Comparison of ENCODE assay signal across 18 cellular contexts in genomic region chr6:157390273-157391060, GRCh38. TPM values are rescaled to one million over a fixed set of nuclear protein-coding genes. Genes with fewer than 3 reads are reported as not detected.
DNase-seq lines count a peak whose midpoint lies in the region; ATAC-seq, FAIRE-seq and TF ChIP-seq lines count a peak whose summit lies in the region.
"Had no signal": no experiment of that assay in that cellular context is flagged by ENCODE, and none has a peak within 500 bp of the region (broad histone marks: within the 10 kb centered on the region; RNA-seq: fewer than 3 reads in every experiment).

No MANE protein-coding gene starts in this region.

- TF ChIP-seq EP300 in HepG2 (IDR thresholded peaks at IDR 0.05; ENCODE audit: low read depth in 2 of 2, low read length in 2 of 2), result no peak
- no peak for TF ChIP-seq EP300 in HepG2 (CRISPR knock-in tag; IDR thresholded peaks at IDR 0.05; ENCODE audit: borderline replicate concordance)
- TF ChIP-seq EP300 in GM12878 (IDR thresholded peaks at IDR 0.05; ENCODE audit: borderline replicate concordance in 1 of 2, control insufficient read depth in 1 of 2, low read depth in 2 of 2, low read length in 2 of 2), result no peak

- TF ChIP-seq CTCF in HepG2 (CRISPR knock-in tag; IDR thresholded peaks at IDR 0.05) (no peak), right lobe of liver (IDR thresholded peaks at IDR 0.05) (no peak), GM12878 (IDR thresholded peaks at IDR 0.05 in 2 of 3, conservative IDR thresholded peaks at IDR 0.05 in 1 of 3; ENCODE audit: control insufficient read depth in 2 of 3, extremely low read depth in 1 of 3, insufficient read depth in 1 of 3, low read depth in 3 of 3, low read length in 3 of 3) (no peak), pancreas (IDR thresholded peaks at IDR 0.05) (no peak)
- no peak for TF ChIP-seq CTCF in CD8-positive, alpha-beta T cell (IDR thresholded peaks at IDR 0.05)

- TF ChIP-seq RAD21 in HepG2 (CRISPR knock-in tag; IDR thresholded peaks at IDR 0.05) (no peak), GM12878 (IDR thresholded peaks at IDR 0.05; ENCODE audit: insufficient read depth, low read depth, low read length) (no peak)

- H3K27ac ChIP-seq in HepG2 (ENCODE audit: extremely low read length, insufficient read depth, low read length) (no peak overlapping the region), right lobe of liver (no peak overlapping the region), GM12878 (ENCODE audit: control insufficient read depth, insufficient read depth) (no peak overlapping the region), pancreas (no peak overlapping the region)
- no peak overlapping the region for H3K27ac ChIP-seq in CD8-positive, alpha-beta T cell (ENCODE audit: low read depth, low read length)

- peaks cover 10% of the 10 kb centered on the region for H3K9me3 Mint-ChIP-seq in CD8-positive, alpha-beta T cell

- no peak for DNase-seq in HepG2 (ENCODE audit: low spot score)
- DNase-seq in right lobe of liver, result no peak
- DNase-seq in GM12878 (ENCODE audit: low read depth, low spot score), result no peak
- no peak for DNase-seq in pancreas
- DNase-seq in CD8-positive, alpha-beta T cell, result no peak
- no peak for DNase-seq in activated CD4-positive, alpha-beta T cell treated with anti-CD3 and anti-CD28 coated beads, Interleukin-2, amount 50 U/mL, for 1 hour
- no peak for DNase-seq in stimulated activated CD4-positive, alpha-beta T cell treated with anti-CD3 and anti-CD28 coated beads, Interleukin-2, amount 100 ng/mL, for 24 hours
- DNase-seq: 8988T; C1 segment of cervical spinal cord; CD4-positive, alpha-beta T cell; DMS79; HCEC 1CT; Kasumi-1; KBM-7 had no signal

- CTCF ChIA-PET in HepG2 (lab: Yijun Ruan, JAX; ENCODE audit: low intra/inter-chr PET ratio, low total read pairs), result no interaction called here
- CTCF ChIA-PET in GM12878 (lab: Yijun Ruan, JAX), result interaction anchor here (1.1 kb wide), 1 partner anchor 29 kb away, joined by 4 read pairs; no protein-coding TSS in a partner anchor
- CTCF ChIA-PET in CD8-positive, alpha-beta T cell (lab: Charles Lee), result interaction anchor here (1.2 kb wide), 1 partner anchor 276 kb away, joined by 3 read pairs; no protein-coding TSS in a partner anchor

- H3K4me1 Mint-ChIP-seq in CD8-positive, alpha-beta T cell (ENCODE audit: low read depth), result peaks cover under 1% of the 10 kb centered on the region

- no peak overlapping the region for H3K4me3 Mint-ChIP-seq in CD8-positive, alpha-beta T cell
- H3K4me3 Mint-ChIP-seq: B cell; CD4-positive, alpha-beta T cell had no signal

- H2AFZ ChIP-seq in HepG2 (ENCODE audit: low read length), result no peak overlapping the region
- no peak overlapping the region for H2AFZ ChIP-seq in GM12878 (ENCODE audit: control insufficient read depth, low read depth, low read length)

- no peaks in the 10 kb centered on the region; a peak in 1 of 5 replicates for H3K27me3 ChIP-seq in HepG2 (ENCODE audit: control insufficient read depth in 1 of 2, insufficient read depth in 2 of 2, low read length in 2 of 2)
- H3K27me3 ChIP-seq in right lobe of liver, result no peaks in the 10 kb centered on the region
- H3K27me3 ChIP-seq in GM12878 (replicated peaks in 1 of 2; ENCODE audit: control insufficient read depth in 2 of 2, insufficient read depth in 2 of 2, low read length in 1 of 2), result no peaks in the 10 kb centered on the region
- no peaks in the 10 kb centered on the region for H3K27me3 ChIP-seq in pancreas
- H3K27me3 ChIP-seq in CD8-positive, alpha-beta T cell (ENCODE audit: insufficient read depth, low read length), result no peaks in the 10 kb centered on the region

- no peak overlapping the region for H3K27ac Mint-ChIP-seq in CD8-positive, alpha-beta T cell
- H3K27ac Mint-ChIP-seq: B cell; CD4-positive, alpha-beta T cell had no signal

- H3K9me3 ChIP-seq in HepG2 (ENCODE audit: low read length), result peaks cover 14% of the 10 kb centered on the region
- H3K9me3 ChIP-seq in right lobe of liver, result no peaks in the 10 kb centered on the region
- peaks cover 2% of the 10 kb centered on the region; the same call in 2 of the 3 replicates for H3K9me3 ChIP-seq in GM12878 (replicated peaks; ENCODE audit: control insufficient read depth, insufficient read depth, low read length)
- H3K9me3 ChIP-seq in pancreas, result no peaks in the 10 kb centered on the region
- H3K9me3 ChIP-seq in CD8-positive, alpha-beta T cell (ENCODE audit: low read length), result no peaks in the 10 kb centered on the region

- no peaks in the 10 kb centered on the region for H3K36me3 Mint-ChIP-seq in CD8-positive, alpha-beta T cell

- H3K36me3 ChIP-seq in HepG2 (replicated peaks in 1 of 2; ENCODE audit: control insufficient read depth in 1 of 2, insufficient read depth in 2 of 2, low read length in 2 of 2), result no peaks in the 10 kb centered on the region
- H3K36me3 ChIP-seq in right lobe of liver, result no peaks in the 10 kb centered on the region
- no peaks in the 10 kb centered on the region; a peak in 1 of 4 replicates for H3K36me3 ChIP-seq in GM12878 (ENCODE audit: control insufficient read depth in 2 of 2, insufficient read depth in 2 of 2, low read length in 1 of 2)
- H3K36me3 ChIP-seq in pancreas, result no peaks in the 10 kb centered on the region
- no peaks in the 10 kb centered on the region for H3K36me3 ChIP-seq in CD8-positive, alpha-beta T cell (ENCODE audit: insufficient read depth, low read length)

- H3K9ac ChIP-seq in HepG2 (ENCODE audit: insufficient read depth, low read depth, low read length) (no peak overlapping the region), GM12878 (ENCODE audit: control insufficient read depth, insufficient read depth, low read length) (no peak overlapping the region)

- ATAC-seq in HepG2, result no peak
- no peak for ATAC-seq in right lobe of liver
- no peak for ATAC-seq in GM12878
- no peak for ATAC-seq in pancreas
- no peak for ATAC-seq in CD8-positive, alpha-beta T cell

- H3K4me1 ChIP-seq in HepG2 (ENCODE audit: insufficient read depth, low read length) (peaks cover 2% of the 10 kb centered on the region), right lobe of liver (peaks cover 0 to 4% (median 0%) of the 10 kb centered on the region in 4 donors), GM12878 (ENCODE audit: control insufficient read depth, insufficient read depth, low read length) (no peaks in the 10 kb centered on the region), pancreas (peaks cover 0 to 9% (median 0%) of the 10 kb centered on the region in 3 donors)
- no peaks in the 10 kb centered on the region for H3K4me1 ChIP-seq in CD8-positive, alpha-beta T cell (ENCODE audit: insufficient read depth, low read length)

- no peaks in the 10 kb centered on the region for H4K20me1 ChIP-seq in HepG2 (ENCODE audit: insufficient read depth, low read length)
- no peaks in the 10 kb centered on the region for H4K20me1 ChIP-seq in GM12878 (ENCODE audit: control insufficient read depth, insufficient read depth)

- RAD21 ChIA-PET in GM12878 (lab: Charles Lee; ENCODE audit: unreplicated experiment), result no interaction called here

- in situ Hi-C loops in HepG2 (cut with HindIII; ENCODE audit: extremely low pct_ligation_motif_present, low pct_unique_long_range_greater_than_20kb), result no loop called here
- in situ Hi-C loops in GM12878 (cut with MboI), result no loop called here

- H3K79me2 ChIP-seq in HepG2 (ENCODE audit: insufficient read depth, low read length) (peaks cover 8% of the 10 kb centered on the region), GM12878 (ENCODE audit: control insufficient read depth, insufficient read depth, low read length) (no peaks in the 10 kb centered on the region)

- H3K4me2 ChIP-seq in HepG2 (ENCODE audit: low read depth, low read length) (no peak overlapping the region), GM12878 (ENCODE audit: control insufficient read depth, insufficient read depth) (no peak overlapping the region)

- H3K4me3 ChIP-seq in HepG2 (replicated peaks in 1 of 3; ENCODE audit: insufficient read depth in 1 of 3, low read depth in 2 of 3, low read length in 3 of 3), result no peak overlapping the region
- H3K4me3 ChIP-seq in right lobe of liver, result no peak overlapping the region
- H3K4me3 ChIP-seq in GM12878, result no peak overlapping the region
- no peak overlapping the region for H3K4me3 ChIP-seq in pancreas
- H3K4me3 ChIP-seq in CD8-positive, alpha-beta T cell (ENCODE audit: low read depth, low read length), result no peak overlapping the region

- TF ChIP-seq POLR2A in HepG2 (IDR thresholded peaks at IDR 0.05; ENCODE audit: insufficient read depth in 1 of 2, low read depth in 2 of 2, low read length in 2 of 2) (no peak), right lobe of liver (IDR thresholded peaks at IDR 0.05) (no peak), GM12878 (IDR thresholded peaks at IDR 0.05; ENCODE audit: low read depth, low read length) (no peak)

- POLR2A ChIA-PET in HepG2 (lab: Yijun Ruan, JAX) (no interaction called here), GM12878 (lab: Charles Lee) (interaction anchor here (0.5 kb wide), 1 partner anchor 228 kb away, joined by 3 read pairs; no protein-coding TSS in a partner anchor)
- POLR2A ChIA-PET in CD8-positive, alpha-beta T cell (lab: Charles Lee), result interaction anchor here (0.7 kb wide), 1 partner anchor 663 kb away, joined by 4 read pairs; no protein-coding TSS in a partner anchor

- BruUV-seq in HepG2 (replicated peaks; lab: Mats Ljungman, UMichigan), result no TSS peak
- BruUV-seq in GM12878 (replicated peaks; lab: Mats Ljungman, UMichigan), result no TSS peak

- SMC1A ChIA-PET in GM12878 (lab: Charles Lee; ENCODE audit: uncharacterized antibody, unreplicated experiment), result interaction anchor here (0.5 to 1.8 kb wide), 8 partner anchors 11 to 277 kb away, joined by 3 to 5 read pairs (median 3); no protein-coding TSS in a partner anchor

- intact Hi-C loops in HepG2 (cut with micrococcal nuclease; ENCODE audit: unreplicated experiment) (no loop called here), right lobe of liver (cut with DNase I) (no loop called here), GM12878 (cut with micrococcal nuclease; ENCODE audit: unreplicated experiment) (no loop called here), pancreas (cut with DNase I) (no loop called here)
- intact Hi-C loops in CD8-positive, alpha-beta T cell (cut with DNase I, micrococcal nuclease), result no loop called here

- no peaks in the 10 kb centered on the region for H3K27me3 Mint-ChIP-seq in CD8-positive, alpha-beta T cell (ENCODE audit: low read depth)
- H3K27me3 Mint-ChIP-seq: B cell; CD4-positive, alpha-beta T cell had no signal

- over 99% methylated on average over 4 of the region's 4 CpGs for WGBS in HepG2 (ENCODE audit: low lambda C conversion rate)
- 84% methylated on average over 4 of the region's 4 CpGs for WGBS in right lobe of liver (ENCODE audit: insufficient coverage, low coverage, low lambda C conversion rate, missing lambda C conversion rate)
- WGBS in GM12878 (ENCODE audit: insufficient coverage, insufficient replicate concordance, low lambda C conversion rate, missing lambda C conversion rate), result 91% methylated on average over 4 of the region's 4 CpGs
- WGBS in pancreas, 2 donors, result 96 to 97% methylated on average over 4 of the region's 4 CpGs

- FAIRE-seq in HepG2 (lab: Jason Lieb, UNC), result no peak
- FAIRE-seq in GM12878 (lab: Jason Lieb, UNC), result no peak
- FAIRE-seq in pancreas (lab: Jason Lieb, UNC), result peak; percentile 61
- FAIRE-seq: GM19239, H1, HTR-8/SVneo had no signal

RNA-seq across cellular contexts. Expression of gene ZDHHC14, which starts 9.5 kb away (rescaled TPM):
- total RNA-seq in HepG2 (2016; rRNA removed; fragmentation: Illumina TruSeq; extraction: Trizol), result 2.4 and 3.7 TPM in 2 replicates
- 0.71 and 1.2 TPM in 2 replicates for total RNA-seq in HepG2 (2016; cell fraction: cytosol; rRNA removed; fragmentation: Illumina TruSeq; extraction: Trizol; ENCODE audit: low read depth)
- total RNA-seq in HepG2 (2016; cell fraction: insoluble cytoplasmic fraction; rRNA removed; fragmentation: Illumina TruSeq; extraction: Trizol), result 2.5 and 4.2 TPM in 2 replicates
- 2.2 and 2.8 TPM in 2 replicates for total RNA-seq in HepG2 (2016; cell fraction: membrane; rRNA removed; fragmentation: Illumina TruSeq; extraction: Trizol)
- total RNA-seq in HepG2 (2016; cell fraction: nucleus; rRNA removed; fragmentation: Illumina TruSeq; extraction: Trizol), result 2.8 and 5.7 TPM in 2 replicates
- polyA plus RNA-seq in HepG2 (2011; rRNA removed), result 9.5 and 9.8 TPM in 2 replicates
- polyA plus RNA-seq in HepG2 (2011; cell fraction: cytosol; rRNA removed), result 8.8 and 10.7 TPM in 2 replicates
- polyA plus RNA-seq in HepG2 (2011; cell fraction: nucleus; rRNA removed), result 13.1 TPM in 2 replicates
- polyA plus RNA-seq in HepG2 (2012), result 8.9 and 17.1 TPM in 2 replicates
- polyA plus RNA-seq in HepG2 (2016; cell fraction: cytosol; fragmentation: Illumina TruSeq; extraction: Trizol; ENCODE audit: low read depth), result 1.00 and 1.1 TPM in 2 replicates
- 4.4 and 5.2 TPM in 2 replicates for polyA plus RNA-seq in HepG2 (2016; cell fraction: insoluble cytoplasmic fraction; fragmentation: Illumina TruSeq; extraction: Trizol; ENCODE audit: low read depth)
- 2.5 and 3.0 TPM in 2 replicates for polyA plus RNA-seq in HepG2 (2016; cell fraction: membrane; fragmentation: Illumina TruSeq; extraction: Trizol; ENCODE audit: low read depth)
- 9.7 and 10.1 TPM in 2 replicates for polyA plus RNA-seq in HepG2 (2016; cell fraction: nucleus; fragmentation: Illumina TruSeq; extraction: Trizol; ENCODE audit: insufficient read depth, low read depth)
- 4.3 and 12.2 TPM in 2 replicates for polyA minus RNA-seq in HepG2 (2011; rRNA and poly(A)+ RNA removed; ENCODE audit: low replicate concordance)
- 6.2 and 7.4 TPM in 2 replicates for polyA minus RNA-seq in HepG2 (2011; cell fraction: cytosol; rRNA and poly(A)+ RNA removed)
- polyA minus RNA-seq in HepG2 (2011; cell fraction: nucleus; rRNA and poly(A)+ RNA removed), result 13.1 and 17.1 TPM in 2 replicates
- 10 to 100 TPM in 4 of 6 experiments, 1 to 10 TPM in 2; 7.3 to 13.0 (median 10.3) TPM for total RNA-seq in right lobe of liver
- total RNA-seq in GM12878 (2013; cell fraction: nucleolus; rRNA removed), result 20.2 and 22.9 TPM in 2 replicates
- 0.44 and 0.96 TPM in 2 replicates for total RNA-seq in GM12878 (2014; rRNA removed)
- 0.64 and 0.76 TPM in 2 replicates for total RNA-seq in GM12878 (2014; rRNA removed; fragmentation: Illumina TruSeq; extraction: Trizol)
- 1.2 and 1.6 TPM in 2 replicates for total RNA-seq in GM12878 (2021)
- 0.31 TPM for polyA plus RNA-seq in GM12878 (2011; ENCODE audit: low read depth)
- 13.2 and 16.0 TPM in 2 replicates for polyA plus RNA-seq in GM12878 (2011; rRNA removed)
- polyA plus RNA-seq in GM12878 (2011; cell fraction: cytosol; rRNA removed), result 16.3 and 20.6 TPM in 2 replicates
- polyA plus RNA-seq in GM12878 (2011; cell fraction: nucleus; rRNA removed), result 28.2 and 44.3 TPM in 2 replicates
- polyA plus RNA-seq in GM12878 (2012), result 1.1 and 1.2 TPM in 2 replicates
- 0.57 and 1.0 TPM in 2 replicates for polyA plus RNA-seq in GM12878 (2014; fragmentation: Illumina TruSeq; extraction: Trizol)
- under 1 TPM in 1 of 2 experiments, not detected in 1; 0.15 TPM for polyA plus RNA-seq in GM12878 (2014; fragmentation: Nextera tagmentation; extraction: Ambion mirVana)
- 0.54 and 1.2 TPM in 2 replicates for polyA plus RNA-seq in GM12878 (2014; rRNA removed)
- under 1 TPM; 0.51 to 0.67 TPM for polyA plus RNA-seq in GM12878 (2016; fragmentation: Nextera tagmentation; extraction: Ambion mirVana)
- polyA minus RNA-seq in GM12878 (2011; rRNA and poly(A)+ RNA removed), result 18.6 and 19.9 TPM in 2 replicates
- 6.9 and 7.4 TPM in 2 replicates for polyA minus RNA-seq in GM12878 (2011; cell fraction: cytosol; rRNA and poly(A)+ RNA removed)
- 19.2 and 31.7 TPM in 2 replicates for polyA minus RNA-seq in GM12878 (2011; cell fraction: nucleus; rRNA and poly(A)+ RNA removed)
- total RNA-seq in pancreas, result 1 to 10 TPM; 3.1 to 7.8 (median 4.2) TPM
- polyA plus RNA-seq in pancreas, result 1 to 10 TPM; 6.3 to 9.9 TPM
- total RNA-seq in CD8-positive, alpha-beta T cell, result 1 to 10 TPM; 2.3 to 2.6 TPM
